Comparison of ENCODE assay signal across 22 cellular contexts in the genomic region with DNA sequence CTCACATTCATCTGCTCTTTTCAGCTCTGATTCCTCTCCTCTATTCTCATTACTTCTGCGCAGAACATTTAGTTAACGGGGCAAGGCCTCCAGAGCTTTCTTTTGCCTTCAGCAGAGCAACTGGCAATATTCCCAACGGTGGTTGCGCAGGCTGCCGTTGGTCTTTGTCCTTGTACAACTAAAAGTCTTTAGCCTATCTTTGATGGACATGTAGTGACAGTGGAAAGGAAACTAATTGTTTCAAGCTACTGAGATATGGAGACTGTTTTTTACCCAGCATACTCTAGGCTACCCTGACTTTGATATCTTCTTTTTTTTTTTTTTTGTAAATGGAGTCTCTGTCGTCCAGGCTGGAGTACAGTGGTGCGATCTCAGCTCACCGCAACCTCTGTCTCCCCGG. TPM values are rescaled to one million over a fixed set of nuclear protein-coding genes. Genes with fewer than 3 reads are reported as not detected.
A peak's percentile ranks its signal among the peaks of the same experiment; 100 is the strongest.
DNase-seq lines count a peak whose midpoint lies in the region; ATAC-seq, FAIRE-seq and TF ChIP-seq lines count a peak whose summit lies in the region.
"Had no signal": no experiment of that assay in that cellular context is flagged by ENCODE, and none has a peak within 500 bp of the region (broad histone marks: within the 10 kb centered on the region; RNA-seq: fewer than 3 reads in every experiment).

No MANE protein-coding gene starts in this region.

- no peak for TF ChIP-seq CTCF in liver (IDR thresholded peaks at IDR 0.05; ENCODE audit: low read depth, low read length, missing input control)
- TF ChIP-seq CTCF in HepG2 (CRISPR knock-in tag; IDR thresholded peaks at IDR 0.05), result no peak
- no peak for TF ChIP-seq CTCF in pancreas (IDR thresholded peaks at IDR 0.05)

- H3K9ac ChIP-seq in liver (ENCODE audit: low read depth in 1 of 2, low read length in 2 of 2) (no peak overlapping the region), HepG2 (ENCODE audit: insufficient read depth, low read depth, low read length) (no peak overlapping the region), trophoblast cell (ENCODE audit: low read length) (no peak overlapping the region)

- H2AK5ac ChIP-seq in trophoblast cell (ENCODE audit: low read length), result no peak overlapping the region

- CTCF ChIA-PET in HepG2 (lab: Yijun Ruan, JAX; ENCODE audit: low intra/inter-chr PET ratio, low total read pairs), result no interaction called here

- no peaks in the 10 kb centered on the region for H4K20me1 ChIP-seq in HepG2 (ENCODE audit: insufficient read depth, low read length)

- no peak overlapping the region for H3K23ac ChIP-seq in trophoblast cell (ENCODE audit: low read length)

- no peaks in the 10 kb centered on the region for H3K9me3 Mint-ChIP-seq in effector memory CD8-positive, alpha-beta T cell
- H3K9me3 Mint-ChIP-seq: stimulated activated effector memory CD8-positive, alpha-beta T cell treated with anti-CD3 and anti-CD28 coated beads, Interleukin-12 subunit alpha, Interleukin-12 subunit beta, amount 100 ng/mL, for 72 hours had no signal

- H3K4me3 ChIP-seq in liver (ENCODE audit: low read depth in 1 of 3, low read length in 3 of 3) (no peak overlapping the region), HepG2 (replicated peaks in 1 of 3; ENCODE audit: insufficient read depth in 1 of 3, low read depth in 2 of 3, low read length in 3 of 3) (no peak overlapping the region), pancreas (no peak overlapping the region), trophoblast cell (ENCODE audit: low read depth, low read length) (no peak overlapping the region)
- H3K4me3 ChIP-seq: esophagus muscularis mucosa, gastroesophageal sphincter had no signal

- POLR2A ChIA-PET in HepG2 (lab: Yijun Ruan, JAX), result no interaction called here

- TF ChIP-seq POLR2A in HepG2 (IDR thresholded peaks at IDR 0.05; ENCODE audit: insufficient read depth in 1 of 2, low read depth in 2 of 2, low read length in 2 of 2), result no peak

- no peak overlapping the region for H3K4me3 Mint-ChIP-seq in effector memory CD8-positive, alpha-beta T cell
- H3K4me3 Mint-ChIP-seq: stimulated activated effector memory CD8-positive, alpha-beta T cell treated with anti-CD3 and anti-CD28 coated beads, Interleukin-12 subunit alpha, Interleukin-12 subunit beta, amount 100 ng/mL, for 72 hours had no signal

- H3K27me3 ChIP-seq in liver (ENCODE audit: control insufficient read depth in 4 of 4, insufficient read depth in 4 of 4, low read length in 3 of 4) (no peaks in the 10 kb centered on the region), HepG2 (ENCODE audit: control insufficient read depth in 1 of 2, insufficient read depth in 2 of 2, low read length in 2 of 2) (no peaks in the 10 kb centered on the region), pancreas (no peaks in the 10 kb centered on the region), trophoblast cell (ENCODE audit: insufficient read depth, low read length) (no peaks in the 10 kb centered on the region)
- H3K27me3 ChIP-seq: esophagus muscularis mucosa, gastroesophageal sphincter had no signal

- H3K27me3 Mint-ChIP-seq in effector memory CD8-positive, alpha-beta T cell, result no peaks in the 10 kb centered on the region

- ATAC-seq in HepG2 (no peak), pancreas (peak in 3 of 4 donors; percentile 32 to 62 (median 52))
- no peak for ATAC-seq in effector memory CD8-positive, alpha-beta T cell (replicated peaks)
- ATAC-seq: gastroesophageal sphincter; stimulated activated effector memory CD8-positive, alpha-beta T cell treated with anti-CD3 and anti-CD28 coated beads, Interleukin-12 subunit alpha, Interleukin-12 subunit beta, amount 100 ng/mL, for 72 hours had no signal

- intact Hi-C loops in HepG2 (cut with micrococcal nuclease; ENCODE audit: unreplicated experiment), result no loop called here
- intact Hi-C loops in pancreas (cut with DNase I), result no loop called here

- H3K4me1 ChIP-seq in liver (ENCODE audit: control insufficient read depth in 4 of 4, insufficient read depth in 4 of 4, low read length in 3 of 4) (peaks cover 7 to 21% (median 13%) of the 10 kb centered on the region in 4 donors), HepG2 (ENCODE audit: insufficient read depth, low read length) (no peaks in the 10 kb centered on the region), pancreas (peaks cover 0 to 2% (median 0%) of the 10 kb centered on the region in 3 donors), trophoblast cell (ENCODE audit: control insufficient read depth in 1 of 2, insufficient read depth in 2 of 2, low read length in 2 of 2) (no peaks in the 10 kb centered on the region)

- in situ Hi-C loops in HepG2 (cut with HindIII; ENCODE audit: extremely low pct_ligation_motif_present, low pct_unique_long_range_greater_than_20kb), result no loop called here

- no peak overlapping the region for H4K91ac ChIP-seq in trophoblast cell (ENCODE audit: low read depth, low read length)

- FAIRE-seq in HepG2 (lab: Jason Lieb, UNC), result no peak
- FAIRE-seq in pancreas (lab: Jason Lieb, UNC), result no peak

- H3K27ac ChIP-seq in liver (ENCODE audit: low read depth in 1 of 2, low read length in 2 of 2) (peak overlapping the region in 1 of 2 donors; percentile 3), HepG2 (ENCODE audit: extremely low read length, insufficient read depth, low read length) (no peak overlapping the region), pancreas (no peak overlapping the region), trophoblast cell (ENCODE audit: low read depth, low read length) (no peak overlapping the region)
- H3K27ac ChIP-seq: esophagus muscularis mucosa, gastroesophageal sphincter had no signal

- H3K36me3 ChIP-seq in liver (ENCODE audit: control insufficient read depth in 4 of 4, insufficient read depth in 3 of 4, low read depth in 1 of 4, low read length in 3 of 4) (peaks cover 0 to 7% (median 4%) of the 10 kb centered on the region in 4 donors), HepG2 (replicated peaks in 1 of 2; ENCODE audit: control insufficient read depth in 1 of 2, insufficient read depth in 2 of 2, low read length in 2 of 2) (no peaks in the 10 kb centered on the region; a peak in 2 of 5 replicates), pancreas (no peaks in the 10 kb centered on the region), trophoblast cell (ENCODE audit: control insufficient read depth in 1 of 2, insufficient read depth in 2 of 2, low read length in 2 of 2) (peaks cover 3 to 6% of the 10 kb centered on the region in 2 experiments)

- H3K9me3 ChIP-seq in liver (ENCODE audit: control insufficient read depth in 4 of 4, low read length in 3 of 4), result no peaks in the 10 kb centered on the region
- no peaks in the 10 kb centered on the region for H3K9me3 ChIP-seq in HepG2 (ENCODE audit: low read length)
- H3K9me3 ChIP-seq in pancreas, result no peaks in the 10 kb centered on the region
- H3K9me3 ChIP-seq in trophoblast cell (ENCODE audit: insufficient read depth, low read depth, low read length), result no peaks in the 10 kb centered on the region
- H3K9me3 ChIP-seq: esophagus muscularis mucosa, gastroesophageal sphincter had no signal

- H3K18ac ChIP-seq in trophoblast cell (ENCODE audit: low read length), result no peak overlapping the region

- TF ChIP-seq RAD21 in liver (IDR thresholded peaks at IDR 0.05) (peak; percentile 17 to 43), HepG2 (CRISPR knock-in tag; IDR thresholded peaks at IDR 0.05) (no peak)

- H3K4me2 ChIP-seq in HepG2 (ENCODE audit: low read depth, low read length) (no peak overlapping the region), trophoblast cell (ENCODE audit: low read length) (no peak overlapping the region)

- H3K4ac ChIP-seq in trophoblast cell (ENCODE audit: low read depth, low read length), result no peak overlapping the region

- BruUV-seq in HepG2 (replicated peaks; lab: Mats Ljungman, UMichigan), result no TSS peak

- no peak overlapping the region for H2AFZ ChIP-seq in HepG2 (ENCODE audit: low read length)
- no peak overlapping the region for H2AFZ ChIP-seq in trophoblast cell (ENCODE audit: insufficient read depth, low read length, poor library complexity)

- no peak overlapping the region for H2BK5ac ChIP-seq in trophoblast cell (ENCODE audit: low read depth, low read length, poor library complexity)

- peaks cover 16 to 42% of the 10 kb centered on the region in 2 donors for H3K4me1 Mint-ChIP-seq in effector memory CD8-positive, alpha-beta T cell (ENCODE audit: low read depth in 2 of 2)

- H4K8ac ChIP-seq in trophoblast cell (ENCODE audit: low read depth, low read length), result no peak overlapping the region

- no peak overlapping the region for H2BK12ac ChIP-seq in trophoblast cell (ENCODE audit: low read length)

- 52% methylated on average over 9 of the region's 9 CpGs for WGBS in liver
- 91% methylated on average over 9 of the region's 9 CpGs for WGBS in HepG2 (ENCODE audit: low lambda C conversion rate)
- WGBS in pancreas, 2 donors, result 52 to 61% methylated on average over 9 of the region's 9 CpGs
- no CpG with 5 or more reads among the region's 9 CpGs for WGBS in trophoblast cell (ENCODE audit: extremely low coverage, insufficient coverage, insufficient read length)

- H3K14ac ChIP-seq in trophoblast cell (ENCODE audit: low read length), result no peak overlapping the region

- H4K12ac ChIP-seq in trophoblast cell (ENCODE audit: low read depth, low read length), result no peak overlapping the region

- H3K79me2 ChIP-seq in HepG2 (ENCODE audit: insufficient read depth, low read length), result no peaks in the 10 kb centered on the region
- H3K79me2 ChIP-seq in trophoblast cell (ENCODE audit: control insufficient read depth, insufficient read depth, low read length, poor library complexity), result no peaks in the 10 kb centered on the region

- no peak for TF ChIP-seq EP300 in HepG2 (IDR thresholded peaks at IDR 0.05; ENCODE audit: low read depth in 2 of 2, low read length in 2 of 2)
- TF ChIP-seq EP300 in HepG2 (CRISPR knock-in tag; IDR thresholded peaks at IDR 0.05; ENCODE audit: borderline replicate concordance), result no peak

- no peak for DNase-seq in HepG2 (ENCODE audit: low spot score)
- DNase-seq in effector memory CD8-positive, alpha-beta T cell, result no peak
- no peak for DNase-seq in pancreas
- DNase-seq in NCI-H2227 (lab: John Stamatoyannopoulos, UW; ENCODE audit: unreplicated experiment), result no peak
- DNase-seq in trophoblast cell, result no peak
- DNase-seq: amniotic stem cell, DMS153, GF-D8, H7, NCI-H1105 treated with DMSO at 0.1 percent for 48 hours, NCI-H2081 treated with DMSO at 0.1 percent for 48 hours, NCI-H510A treated with DMSO at 0.1 percent for 48 hours, retina, SW 1271 had no signal

- peak overlapping the region; percentile 3 to 27 for H3K27ac Mint-ChIP-seq in effector memory CD8-positive, alpha-beta T cell
- H3K27ac Mint-ChIP-seq: stimulated activated effector memory CD8-positive, alpha-beta T cell treated with anti-CD3 and anti-CD28 coated beads, Interleukin-12 subunit alpha, Interleukin-12 subunit beta, amount 100 ng/mL, for 72 hours had no signal

- no peaks in the 10 kb centered on the region for H3K79me1 ChIP-seq in trophoblast cell (ENCODE audit: low read length)

- H2BK120ac ChIP-seq in trophoblast cell (ENCODE audit: insufficient read depth, low read length, poor library complexity), result no peak overlapping the region

- H3K36me3 Mint-ChIP-seq in effector memory CD8-positive, alpha-beta T cell (ENCODE audit: insufficient read depth), result peaks cover 12% of the 10 kb centered on the region

RNA-seq across cellular contexts. Expression of a gene that starts 12.6 kb away (rescaled TPM):
- total RNA-seq in liver (10 to 100 TPM in 1 of 2 donors, 1 to 10 TPM in 1; 7.4 to 28.9 TPM), HepG2 (2016; rRNA removed; fragmentation: Illumina TruSeq; extraction: Trizol) (8.3 and 11.1 TPM in 2 replicates), pancreas (10 to 100 TPM; 22.9 to 39.8 (median 25.5) TPM)
- polyA plus RNA-seq in liver (10 to 100 TPM; 11.2 to 19.0 TPM), HepG2 (2011; rRNA removed) (23.5 and 26.2 TPM in 2 replicates), pancreas (10 to 100 TPM; 14.5 to 16.8 TPM)
- total RNA-seq in HepG2 (2016; cell fraction: cytosol; rRNA removed; fragmentation: Illumina TruSeq; extraction: Trizol; ENCODE audit: low read depth), result 5.7 and 8.8 TPM in 2 replicates
- 6.4 and 10.3 TPM in 2 replicates for total RNA-seq in HepG2 (2016; cell fraction: insoluble cytoplasmic fraction; rRNA removed; fragmentation: Illumina TruSeq; extraction: Trizol)
- 9.0 and 10.3 TPM in 2 replicates for total RNA-seq in HepG2 (2016; cell fraction: membrane; rRNA removed; fragmentation: Illumina TruSeq; extraction: Trizol)
- 14.9 and 18.4 TPM in 2 replicates for total RNA-seq in HepG2 (2016; cell fraction: nucleus; rRNA removed; fragmentation: Illumina TruSeq; extraction: Trizol)
- 7.3 and 10.4 TPM in 2 replicates for polyA plus RNA-seq in HepG2 (2011; cell fraction: cytosol; rRNA removed)
- polyA plus RNA-seq in HepG2 (2011; cell fraction: nucleus; rRNA removed), result 48.1 and 57.1 TPM in 2 replicates
- polyA plus RNA-seq in HepG2 (2012), result 13.7 and 15.9 TPM in 2 replicates
- 1.4 and 2.4 TPM in 2 replicates for polyA plus RNA-seq in HepG2 (2016; cell fraction: cytosol; fragmentation: Illumina TruSeq; extraction: Trizol; ENCODE audit: low read depth)
- polyA plus RNA-seq in HepG2 (2016; cell fraction: insoluble cytoplasmic fraction; fragmentation: Illumina TruSeq; extraction: Trizol; ENCODE audit: low read depth), result 10.8 and 11.3 TPM in 2 replicates
- 6.5 and 7.8 TPM in 2 replicates for polyA plus RNA-seq in HepG2 (2016; cell fraction: membrane; fragmentation: Illumina TruSeq; extraction: Trizol; ENCODE audit: low read depth)
- polyA plus RNA-seq in HepG2 (2016; cell fraction: nucleus; fragmentation: Illumina TruSeq; extraction: Trizol; ENCODE audit: insufficient read depth, low read depth), result 44.4 and 51.2 TPM in 2 replicates
- 10.6 and 21.3 TPM in 2 replicates for polyA minus RNA-seq in HepG2 (2011; rRNA and poly(A)+ RNA removed; ENCODE audit: low replicate concordance)
- polyA minus RNA-seq in HepG2 (2011; cell fraction: cytosol; rRNA and poly(A)+ RNA removed), result 9.9 and 10.8 TPM in 2 replicates
- polyA minus RNA-seq in HepG2 (2011; cell fraction: nucleus; rRNA and poly(A)+ RNA removed), result 26.1 and 27.0 TPM in 2 replicates
- 24.2 and 24.9 TPM in 2 replicates for polyA plus RNA-seq in trophoblast cell (2013)

RNA-seq across cellular contexts. Expression of a gene that starts 16.3 kb away (rescaled TPM):
- total RNA-seq in liver (100 to 1,000 TPM in 1 of 2 donors, 1 to 10 TPM in 1; 2.8 to 102 TPM), HepG2 (2016; rRNA removed; fragmentation: Illumina TruSeq; extraction: Trizol) (1.5 and 1.8 TPM in 2 replicates), pancreas (under 1 TPM in 2 of 6 donors, not detected in 4; 0.09 TPM)
- polyA plus RNA-seq in liver (100 to 1,000 TPM in 1 of 2 donors, 10 to 100 TPM in 1; 71.0 to 134 TPM), HepG2 (2011; rRNA removed) (12.7 and 13.8 TPM in 2 replicates), pancreas (not detected)
- total RNA-seq in HepG2 (2016; cell fraction: cytosol; rRNA removed; fragmentation: Illumina TruSeq; extraction: Trizol; ENCODE audit: low read depth), result 0.20 and 0.35 TPM in 2 replicates
- total RNA-seq in HepG2 (2016; cell fraction: insoluble cytoplasmic fraction; rRNA removed; fragmentation: Illumina TruSeq; extraction: Trizol), result 1.3 and 1.7 TPM in 2 replicates
- 1.1 TPM in 2 replicates for total RNA-seq in HepG2 (2016; cell fraction: membrane; rRNA removed; fragmentation: Illumina TruSeq; extraction: Trizol)
- total RNA-seq in HepG2 (2016; cell fraction: nucleus; rRNA removed; fragmentation: Illumina TruSeq; extraction: Trizol), result 2.3 and 2.6 TPM in 2 replicates
- 11.4 and 11.9 TPM in 2 replicates for polyA plus RNA-seq in HepG2 (2011; cell fraction: cytosol; rRNA removed)
- polyA plus RNA-seq in HepG2 (2011; cell fraction: nucleus; rRNA removed), result 4.8 and 6.4 TPM in 2 replicates
- 2.3 and 4.2 TPM in 2 replicates for polyA plus RNA-seq in HepG2 (2012)
- polyA plus RNA-seq in HepG2 (2016; cell fraction: cytosol; fragmentation: Illumina TruSeq; extraction: Trizol; ENCODE audit: low read depth), result 0.35 and 0.46 TPM in 2 replicates
- 3.2 and 3.3 TPM in 2 replicates for polyA plus RNA-seq in HepG2 (2016; cell fraction: insoluble cytoplasmic fraction; fragmentation: Illumina TruSeq; extraction: Trizol; ENCODE audit: low read depth)
- polyA plus RNA-seq in HepG2 (2016; cell fraction: membrane; fragmentation: Illumina TruSeq; extraction: Trizol; ENCODE audit: low read depth), result 1.3 and 1.4 TPM in 2 replicates
- polyA plus RNA-seq in HepG2 (2016; cell fraction: nucleus; fragmentation: Illumina TruSeq; extraction: Trizol; ENCODE audit: insufficient read depth, low read depth), result 4.0 and 4.8 TPM in 2 replicates
- 0.16 and 20.9 TPM in 2 replicates for polyA minus RNA-seq in HepG2 (2011; rRNA and poly(A)+ RNA removed; ENCODE audit: low replicate concordance)
- polyA minus RNA-seq in HepG2 (2011; cell fraction: cytosol; rRNA and poly(A)+ RNA removed), result 4.8 and 4.9 TPM in 2 replicates
- polyA minus RNA-seq in HepG2 (2011; cell fraction: nucleus; rRNA and poly(A)+ RNA removed), result 5.0 and 6.3 TPM in 2 replicates
- polyA plus RNA-seq in trophoblast cell (2013), result 0.01 and 0.03 TPM in 2 replicates
- total RNA-seq: activated CD8-positive, alpha-beta memory T cell treated with anti-CD3 and anti-CD28 coated beads for 36 hours; esophagus muscularis mucosa; gastroesophageal sphincter; H7; RPMI7951; temporal lobe had no signal

RNA-seq across cellular contexts. Expression of a gene that starts 36.9 kb away (rescaled TPM):
- 100 to 1,000 TPM in 1 of 2 donors, 10 to 100 TPM in 1; 17.6 to 181 TPM for total RNA-seq in liver
- 100 to 1,000 TPM in 1 of 2 donors, 10 to 100 TPM in 1; 82.5 to 137 TPM for polyA plus RNA-seq in liver
- 6.8 and 17.0 TPM in 2 replicates for total RNA-seq in HepG2 (2016; rRNA removed; fragmentation: Illumina TruSeq; extraction: Trizol)
- 1.4 and 1.9 TPM in 2 replicates for total RNA-seq in HepG2 (2016; cell fraction: cytosol; rRNA removed; fragmentation: Illumina TruSeq; extraction: Trizol; ENCODE audit: low read depth)
- 8.0 and 15.5 TPM in 2 replicates for total RNA-seq in HepG2 (2016; cell fraction: insoluble cytoplasmic fraction; rRNA removed; fragmentation: Illumina TruSeq; extraction: Trizol)
- total RNA-seq in HepG2 (2016; cell fraction: membrane; rRNA removed; fragmentation: Illumina TruSeq; extraction: Trizol), result 3.2 and 3.3 TPM in 2 replicates
- 11.2 and 13.1 TPM in 2 replicates for total RNA-seq in HepG2 (2016; cell fraction: nucleus; rRNA removed; fragmentation: Illumina TruSeq; extraction: Trizol)
- polyA plus RNA-seq in HepG2 (2011; rRNA removed), result 32.0 and 55.8 TPM in 2 replicates
- 39.2 and 45.0 TPM in 2 replicates for polyA plus RNA-seq in HepG2 (2011; cell fraction: cytosol; rRNA removed)
- polyA plus RNA-seq in HepG2 (2011; cell fraction: nucleus; rRNA removed), result 12.5 and 25.8 TPM in 2 replicates
- 16.9 and 62.2 TPM in 2 replicates for polyA plus RNA-seq in HepG2 (2012)
- 0.90 and 1.2 TPM in 2 replicates for polyA plus RNA-seq in HepG2 (2016; cell fraction: cytosol; fragmentation: Illumina TruSeq; extraction: Trizol; ENCODE audit: low read depth)
- 6.5 and 7.6 TPM in 2 replicates for polyA plus RNA-seq in HepG2 (2016; cell fraction: insoluble cytoplasmic fraction; fragmentation: Illumina TruSeq; extraction: Trizol; ENCODE audit: low read depth)
- 1.8 and 2.0 TPM in 2 replicates for polyA plus RNA-seq in HepG2 (2016; cell fraction: membrane; fragmentation: Illumina TruSeq; extraction: Trizol; ENCODE audit: low read depth)
- polyA plus RNA-seq in HepG2 (2016; cell fraction: nucleus; fragmentation: Illumina TruSeq; extraction: Trizol; ENCODE audit: insufficient read depth, low read depth), result 16.9 and 17.1 TPM in 2 replicates
- polyA minus RNA-seq in HepG2 (2011; rRNA and poly(A)+ RNA removed; ENCODE audit: low replicate concordance), result 0.51 and 61.0 TPM in 2 replicates
- 21.0 and 26.6 TPM in 2 replicates for polyA minus RNA-seq in HepG2 (2011; cell fraction: cytosol; rRNA and poly(A)+ RNA removed)
- polyA minus RNA-seq in HepG2 (2011; cell fraction: nucleus; rRNA and poly(A)+ RNA removed), result 7.1 and 11.4 TPM in 2 replicates
- total RNA-seq in pancreas, result 10 to 100 TPM in 1 of 6 donors, under 1 TPM in 1, not detected in 4; 0.24 to 17.8 TPM
- polyA plus RNA-seq in pancreas, result under 1 TPM in 1 of 2 donors, not detected in 1; 0.05 TPM
- 0.26 and 0.46 TPM in 2 replicates for polyA plus RNA-seq in trophoblast cell (2013)
- total RNA-seq: esophagus muscularis mucosa, gastroesophageal sphincter, mononuclear cell, temporal lobe had no signal

RNA-seq across cellular contexts. Expression of a gene that starts 41.3 kb away (rescaled TPM):
- under 1 TPM; 0.09 to 0.25 TPM for total RNA-seq in liver
- polyA plus RNA-seq in liver, result under 1 TPM; 0.23 to 0.44 TPM
- 0.20 TPM in 1 of 2 replicates, not detected in the other for total RNA-seq in HepG2 (2016; rRNA removed; fragmentation: Illumina TruSeq; extraction: Trizol)
- total RNA-seq in HepG2 (2016; cell fraction: cytosol; rRNA removed; fragmentation: Illumina TruSeq; extraction: Trizol; ENCODE audit: low read depth), result 0.53 TPM in 1 of 2 replicates, not detected in the other
- not detected in 2 replicates for total RNA-seq in HepG2 (2016; cell fraction: insoluble cytoplasmic fraction; rRNA removed; fragmentation: Illumina TruSeq; extraction: Trizol)
- total RNA-seq in HepG2 (2016; cell fraction: membrane; rRNA removed; fragmentation: Illumina TruSeq; extraction: Trizol), result not detected in 2 replicates
- total RNA-seq in HepG2 (2016; cell fraction: nucleus; rRNA removed; fragmentation: Illumina TruSeq; extraction: Trizol), result not detected in 2 replicates
- polyA plus RNA-seq in HepG2 (2011; rRNA removed), result 0.09 and 0.27 TPM in 2 replicates
- polyA plus RNA-seq in HepG2 (2011; cell fraction: cytosol; rRNA removed), result 0.06 and 0.07 TPM in 2 replicates
- 0.33 and 0.42 TPM in 2 replicates for polyA plus RNA-seq in HepG2 (2011; cell fraction: nucleus; rRNA removed)
- polyA plus RNA-seq in HepG2 (2012), result 0.55 TPM in 1 of 2 replicates, not detected in the other
- polyA plus RNA-seq in HepG2 (2016; cell fraction: cytosol; fragmentation: Illumina TruSeq; extraction: Trizol; ENCODE audit: low read depth), result not detected in 2 replicates
- polyA plus RNA-seq in HepG2 (2016; cell fraction: insoluble cytoplasmic fraction; fragmentation: Illumina TruSeq; extraction: Trizol; ENCODE audit: low read depth), result 0.35 TPM in 1 of 2 replicates, not detected in the other
- polyA plus RNA-seq in HepG2 (2016; cell fraction: membrane; fragmentation: Illumina TruSeq; extraction: Trizol; ENCODE audit: low read depth), result not detected in 2 replicates
- 0.17 and 0.49 TPM in 2 replicates for polyA plus RNA-seq in HepG2 (2016; cell fraction: nucleus; fragmentation: Illumina TruSeq; extraction: Trizol; ENCODE audit: insufficient read depth, low read depth)
- polyA minus RNA-seq in HepG2 (2011; rRNA and poly(A)+ RNA removed; ENCODE audit: low replicate concordance), result 2.5 TPM in 1 of 2 replicates, not detected in the other
- not detected in 2 replicates for polyA minus RNA-seq in HepG2 (2011; cell fraction: cytosol; rRNA and poly(A)+ RNA removed)
- not detected in 2 replicates for polyA minus RNA-seq in HepG2 (2011; cell fraction: nucleus; rRNA and poly(A)+ RNA removed)
- 1 to 10 TPM in 1 of 6 donors, under 1 TPM in 3, not detected in 2; 0.06 to 2.2 (median 0.79) TPM for total RNA-seq in pancreas
- polyA plus RNA-seq in pancreas, result under 1 TPM; 0.19 TPM
- 1.4 and 2.3 TPM in 2 replicates for polyA plus RNA-seq in trophoblast cell (2013)

Comparison
In these comparisons a context has a peak if more than half of its experiments do, and no peak if none do; other contexts are left out.
1. ATAC-seq: peak in pancreas (3 of 4); none in HepG2 (single experiment) and effector memory CD8-positive, alpha-beta T cell (single experiment).